8 cellular contexts compared by ENCODE assay signal in genomic region chr9:136799854-136800657, GRCh38. TPM values are rescaled to one million over a fixed set of nuclear protein-coding genes. Genes with fewer than 3 reads are reported as not detected.
DNase-seq lines count a peak whose midpoint lies in the region; ATAC-seq and TF ChIP-seq lines count a peak whose summit lies in the region.

No MANE protein-coding gene starts in this region.

- H2BK5ac ChIP-seq in mesendoderm (ENCODE audit: low read length): no peak overlapping the region

- H2BK15ac ChIP-seq in mesendoderm (replicated peaks; ENCODE audit: low read depth): no peak overlapping the region

- H3K27ac ChIP-seq in DND-41 (ENCODE audit: low read length) (no peak overlapping the region), mesendoderm (ENCODE audit: low read depth, low read length) (no peak overlapping the region)

- H4K20me1 ChIP-seq in DND-41 (ENCODE audit: insufficient read depth, low read length): peaks cover 17% of the 10 kb centered on the region; the same call in 1 of the 2 replicates

- no peak overlapping the region for H3K23ac ChIP-seq in mesendoderm (ENCODE audit: low read length)

- H3K56ac ChIP-seq in mesendoderm (ENCODE audit: low read length): peak overlapping the region; percentile 77

- no peak overlapping the region for H2BK120ac ChIP-seq in mesendoderm (ENCODE audit: low read depth, low read length)

- H3K4me2 ChIP-seq in DND-41 (ENCODE audit: insufficient read depth, low read length): peak overlapping the region; percentile 78
- H3K4me2 ChIP-seq in mesendoderm (ENCODE audit: low read length): peak overlapping the region; percentile 87

- TF ChIP-seq CTCF in DND-41 (IDR thresholded peaks at IDR 0.05; ENCODE audit: borderline replicate concordance, extremely low read depth, low read length, poor library complexity, severe bottlenecking): no peak

- peaks cover 26% of the 10 kb centered on the region for H3K27me3 ChIP-seq in DND-41 (ENCODE audit: insufficient read depth, low read length, poor library complexity)
- no peaks in the 10 kb centered on the region for H3K27me3 ChIP-seq in mesendoderm (ENCODE audit: insufficient read depth, low read length, poor library complexity)

- no peak overlapping the region for H3K18ac ChIP-seq in mesendoderm (ENCODE audit: low read length)

- no peaks in the 10 kb centered on the region for H3K9me3 ChIP-seq in DND-41 (ENCODE audit: insufficient read depth, low read length, severe bottlenecking)

- ATAC-seq in DND-41 (ENCODE audit: insufficient read depth, low read depth) (peak; percentile 78), HG03108 (IDR thresholded peaks at IDR 0.05; ENCODE audit: unreplicated experiment) (no peak)

- H3K4me3 ChIP-seq in DND-41 (ENCODE audit: low read depth in 1 of 2, low read length in 2 of 2) (peak overlapping the region in 1 of 2 experiments; percentile 46; a peak in 2 of 4 replicates), mesendoderm (ENCODE audit: low read length) (peak overlapping the region; percentile 32)

- no peak overlapping the region for H4K5ac ChIP-seq in mesendoderm (ENCODE audit: low read length)

- H2AK5ac ChIP-seq in mesendoderm (ENCODE audit: low read length): no peak overlapping the region

- H3K4me1 ChIP-seq in DND-41 (ENCODE audit: insufficient read depth, low read length) (peaks cover 24% of the 10 kb centered on the region), mesendoderm (ENCODE audit: control insufficient read depth, low read depth, low read length) (peaks cover 8% of the 10 kb centered on the region)

- H4K8ac ChIP-seq in mesendoderm (ENCODE audit: low read depth, low read length): no peak overlapping the region

- DNase-seq in DND-41 (peak; percentile 81), HPDE6-E6E7 (ENCODE audit: extremely low spot score) (peak; percentile 88), NK-92 (lab: John Stamatoyannopoulos, UW; ENCODE audit: unreplicated experiment) (peak; percentile 56), mesendoderm (peak; percentile 92)
- DNase-seq in activated CD8-positive, alpha-beta memory T cell treated with anti-CD3 and anti-CD28 coated beads for 1 hour (ENCODE audit: extremely low read depth in 1 of 2, low read depth in 1 of 2): peak; percentile 76 to 89
- DNase-seq in effector CD8-positive, alpha-beta T cell (lab: John Stamatoyannopoulos, UW): peak; percentile 94
- peak; percentile 84 for DNase-seq in stimulated activated CD8-positive, alpha-beta memory T cell treated with anti-CD3 and anti-CD28 coated beads, Interleukin-15, amount 100 ng/mL, for 1 hour (ENCODE audit: low read depth)

- H3K36me3 ChIP-seq in DND-41 (ENCODE audit: insufficient read depth, low read length) (0 out of 2 replicates have a peak, but pooled peaks cover 2% of the 10 kb centered on the region), mesendoderm (ENCODE audit: control insufficient read depth, insufficient read depth, low read length) (no peaks in the 10 kb centered on the region)

- H3K4ac ChIP-seq in mesendoderm (ENCODE audit: low read depth, low read length): no peak overlapping the region

- H3K79me1 ChIP-seq in mesendoderm (ENCODE audit: low read length): no peaks in the 10 kb centered on the region

- H2AFZ ChIP-seq in DND-41 (ENCODE audit: low read depth, low read length): peak overlapping the region; percentile 49; the same call in 1 of the 2 replicates

- no CpG with 5 or more reads among the region's 63 CpGs for WGBS in mesendoderm (ENCODE audit: extremely low coverage, insufficient coverage, low lambda C conversion rate)

- H3K9ac ChIP-seq in DND-41 (ENCODE audit: low read depth, low read length) (peak overlapping the region; percentile 26; the same call in 1 of the 2 replicates), mesendoderm (ENCODE audit: low read length) (peak overlapping the region; percentile 57)

- H3K79me2 ChIP-seq in DND-41 (ENCODE audit: insufficient read depth, low read length) (no peaks in the 10 kb centered on the region), mesendoderm (ENCODE audit: control insufficient read depth, insufficient read depth, low read length) (no peaks in the 10 kb centered on the region)

RNA-seq across cellular contexts. Expression of gene CCDC183, which starts 3.9 kb away (rescaled TPM):
- 0.17 TPM for polyA plus RNA-seq in mesendoderm (2013, experiment 1 of 2)
- 0.25 TPM for polyA plus RNA-seq in mesendoderm (2013, experiment 2 of 2)

RNA-seq across cellular contexts. Expression of gene RABL6, which starts 7.7 kb away (rescaled TPM):
- polyA plus RNA-seq in mesendoderm (2013, experiment 1 of 2): 81.0 TPM
- 80.3 TPM for polyA plus RNA-seq in mesendoderm (2013, experiment 2 of 2)

RNA-seq across cellular contexts. Expression of gene TMEM141, which starts 8.9 kb away (rescaled TPM):
- polyA plus RNA-seq in mesendoderm (2013, experiment 1 of 2): 29.9 TPM
- polyA plus RNA-seq in mesendoderm (2013, experiment 2 of 2): 29.3 TPM

RNA-seq across cellular contexts. Expression of gene LCN15, which starts 35.7 kb away (rescaled TPM):
- 0.06 TPM for polyA plus RNA-seq in mesendoderm (2013, experiment 1 of 2)
- polyA plus RNA-seq in mesendoderm (2013, experiment 2 of 2): 0.10 TPM

RNA-seq across cellular contexts. Expression of gene LCN8, which starts 42.0 kb away (rescaled TPM):
- polyA plus RNA-seq in mesendoderm (2013, experiment 1 of 2): not detected
- not detected for polyA plus RNA-seq in mesendoderm (2013, experiment 2 of 2)
